35 cellular contexts compared by ENCODE assay signal in the genomic region with DNA sequence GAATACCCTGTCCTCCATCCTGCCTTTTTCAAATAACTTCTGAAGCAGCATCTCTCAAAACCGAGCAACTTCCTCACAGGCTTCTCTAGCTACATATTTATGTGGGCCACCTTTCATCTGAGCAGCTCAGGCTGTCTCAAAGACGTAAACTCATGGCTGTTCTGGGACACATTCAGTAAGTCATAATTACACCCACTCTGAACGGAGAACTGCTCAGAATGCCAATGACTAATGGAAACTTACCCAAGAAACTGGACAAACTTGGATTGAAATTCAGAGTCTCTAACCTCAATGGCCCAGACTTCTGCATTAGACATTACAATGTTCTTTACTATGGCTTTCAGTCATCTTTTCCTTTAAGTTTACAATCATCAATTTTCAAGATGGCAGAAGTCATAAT.
A peak's percentile ranks its signal among the peaks of the same experiment; 100 is the strongest.
DNase-seq lines count a peak whose midpoint lies in the region; ATAC-seq, FAIRE-seq and TF ChIP-seq lines count a peak whose summit lies in the region.
"Had no signal": no experiment of that assay in that cellular context is flagged by ENCODE, and none has a peak within 500 bp of the region (broad histone marks: within the 10 kb centered on the region; RNA-seq: fewer than 3 reads in every experiment).

No MANE protein-coding gene starts in this region.

- no peak overlapping the region for H3K4me2 ChIP-seq in IMR-90 (ENCODE audit: low read depth, low read length)
- peak overlapping the region; percentile 76 for H3K4me2 ChIP-seq in astrocyte (ENCODE audit: low read length)
- H3K4me2 ChIP-seq in smooth muscle cell: peak overlapping the region; percentile 69
- H3K4me2 ChIP-seq: BLaER1, PC-9 had no signal

- POLR2A ChIA-PET in IMR-90 (lab: Charles Lee; ENCODE audit: unreplicated experiment): no interaction called here

- H3K4ac ChIP-seq in IMR-90 (ENCODE audit: low read depth, low read length): no peak overlapping the region

- intact Hi-C loops in IMR-90 (cut with micrococcal nuclease) (no loop called here), sigmoid colon (cut with DNase I) (no loop called here), esophagus muscularis mucosa (cut with DNase I) (no loop called here), left ventricle myocardium superior (cut with micrococcal nuclease) (no loop called here)

- WGBS in IMR-90 (ENCODE audit: extremely low coverage in 2 of 2, insufficient read length in 1 of 2), 2 experiments: 38% methylated on average over 1 of the region's 3 CpGs; no CpG with 5 or more reads in 1 of the 2 experiments
- WGBS in smooth muscle cell (ENCODE audit: low lambda C conversion rate): 26% methylated on average over 3 of the region's 3 CpGs
- 84 to 85% methylated on average over 3 of the region's 3 CpGs for WGBS in sigmoid colon, 2 donors
- 81% methylated on average over 3 of the region's 3 CpGs for WGBS in esophagus muscularis mucosa

- no peak overlapping the region for H4K5ac ChIP-seq in IMR-90 (ENCODE audit: low read depth, low read length)

- TF ChIP-seq EP300 in sigmoid colon (IDR thresholded peaks at IDR 0.05): no peak
- TF ChIP-seq EP300 in esophagus muscularis mucosa (IDR thresholded peaks at IDR 0.05): no peak

- no peak overlapping the region for H4K91ac ChIP-seq in IMR-90 (ENCODE audit: insufficient read depth, low read depth, low read length)

- no peak overlapping the region for H2AFZ ChIP-seq in IMR-90 (replicated peaks; ENCODE audit: low read length, poor library complexity)
- H2AFZ ChIP-seq in astrocyte (ENCODE audit: low read depth, low read length): no peak overlapping the region
- no peak overlapping the region for H2AFZ ChIP-seq in smooth muscle cell (ENCODE audit: low read depth)
- H2AFZ ChIP-seq: PC-9 had no signal

- TF ChIP-seq CTCF in IMR-90 (conservative IDR thresholded peaks at IDR 0.05; ENCODE audit: low read depth, low read length) (no peak), astrocyte (IDR thresholded peaks at IDR 0.05; ENCODE audit: insufficient read depth, low read depth, low read length) (no peak), smooth muscle cell (IDR thresholded peaks at IDR 0.05; ENCODE audit: borderline replicate concordance, insufficient read depth, poor library complexity, severe bottlenecking) (no peak), sigmoid colon (IDR thresholded peaks at IDR 0.05) (no peak), esophagus muscularis mucosa (IDR thresholded peaks at IDR 0.05) (no peak), mesothelial cell of epicardium (IDR thresholded peaks at IDR 0.05; ENCODE audit: unreplicated experiment) (no peak)

- no peak overlapping the region for H2BK5ac ChIP-seq in IMR-90 (ENCODE audit: low read depth, low read length, poor library complexity, severe bottlenecking)

- DNase-seq in IMR-90 (peak; percentile 7), astrocyte (ENCODE audit: low read depth) (peak; percentile 92), glomerular visceral epithelial cell (ENCODE audit: extremely low spot score) (peak; percentile 32), smooth muscle cell (lab: John Stamatoyannopoulos, UW; ENCODE audit: unreplicated experiment) (no peak), sigmoid colon (no peak), esophagus muscularis mucosa (ENCODE audit: extremely low spot score) (no peak), mesothelial cell of epicardium (ENCODE audit: low spot score in 2 of 2, unreplicated experiment in 2 of 2) (no peak), left ventricle myocardium superior (no peak)
- DNase-seq: ACHN; activated CD4-positive, alpha-beta memory T cell treated with anti-CD3 and anti-CD28 coated beads, Interleukin-2, amount 10 ng/mL, durations not matched to agents 7 days and 5 days; activated CD4-positive, CD25-positive, alpha-beta regulatory T cell treated with anti-CD3 and anti-CD28 coated beads, Interleukin-2, amount 50 U/mL, for 72 hours; activated CD8-positive, alpha-beta memory T cell treated with anti-CD3 and anti-CD28 coated beads, Interleukin-2, amount 50 U/mL, for 4 hours; activated naive CD4-positive, alpha-beta T cell treated with anti-CD3 and anti-CD28 coated beads for 36 hours; adrenal gland; DMS 273 treated with DMSO at 0.1 percent for 48 hours; effector CD4-positive, alpha-beta T cell; heart left ventricle; KBM-7; kidney; lower lobe of right lung; NCI-H1436; NCI-H2081; NCI-H2227 treated with DMSO at 0.1 percent for 48 hours; NCI-H526 treated with DMSO at 0.1 percent for 48 hours; pancreas; PC-9; stimulated activated CD4-positive, alpha-beta T cell treated with anti-CD3 and anti-CD28 coated beads, Interleukin-4, amount 100 ng/mL, for 1 hour; T-helper 2 cell; transverse colon had no signal

- H3K9me1 ChIP-seq in IMR-90 (ENCODE audit: insufficient read depth, low read length): no peaks in the 10 kb centered on the region

- H3K36me3 Mint-ChIP-seq in astrocyte (ENCODE audit: low read depth, unreplicated experiment) (peaks cover 2% of the 10 kb centered on the region), mesothelial cell of epicardium (no peaks in the 10 kb centered on the region)

- in situ Hi-C loops in IMR-90 (cut with MboI; ENCODE audit: low sequenced_read_pairs): no loop called here

- H3K27me3 ChIP-seq in IMR-90 (ENCODE audit: control insufficient read depth, insufficient read depth, low read length): no peaks in the 10 kb centered on the region
- H3K27me3 ChIP-seq in astrocyte (ENCODE audit: insufficient read depth, low read length): no peaks in the 10 kb centered on the region
- H3K27me3 ChIP-seq in smooth muscle cell (ENCODE audit: low read depth): no peaks in the 10 kb centered on the region
- H3K27me3 ChIP-seq in sigmoid colon: no peaks in the 10 kb centered on the region
- no peaks in the 10 kb centered on the region for H3K27me3 ChIP-seq in esophagus muscularis mucosa
- H3K27me3 ChIP-seq: adrenal gland, BLaER1, breast epithelium, heart left ventricle, pancreas, transverse colon had no signal

- BruUV-seq in IMR-90 (replicated peaks; lab: Mats Ljungman, UMichigan): no TSS peak

- H2BK15ac ChIP-seq in IMR-90 (ENCODE audit: low read depth, low read length): no peak overlapping the region

- H3K4me1 ChIP-seq in IMR-90 (ENCODE audit: control insufficient read depth, insufficient read depth, low read length) (no peaks in the 10 kb centered on the region), astrocyte (ENCODE audit: insufficient read depth, low read length) (peaks cover 19% of the 10 kb centered on the region), smooth muscle cell (ENCODE audit: low read depth) (peaks cover 4% of the 10 kb centered on the region), sigmoid colon (no peaks in the 10 kb centered on the region), esophagus muscularis mucosa (no peaks in the 10 kb centered on the region)
- H3K4me1 ChIP-seq: adrenal gland, BLaER1, breast epithelium, heart left ventricle, lower lobe of right lung, pancreas, transverse colon had no signal

- no peak overlapping the region for H2BK20ac ChIP-seq in IMR-90 (ENCODE audit: low read depth, low read length)

- H3K4me3 Mint-ChIP-seq in astrocyte (ENCODE audit: unreplicated experiment): no peak overlapping the region
- no peak overlapping the region for H3K4me3 Mint-ChIP-seq in mesothelial cell of epicardium
- H3K4me3 Mint-ChIP-seq: activated CD4-positive, alpha-beta memory T cell treated with anti-CD3 and anti-CD28 coated beads, Interleukin-2, amount 10 ng/mL, durations not matched to agents 7 days and 5 days; activated naive CD4-positive, alpha-beta T cell treated with anti-CD3 and anti-CD28 coated beads for 36 hours; activated T-helper 1 cell treated with anti-CD3 and anti-CD28 coated beads, Interleukin-12 subunit alpha, Interleukin-12 subunit beta, Interleukin-2, Interleukin-4 antibody, amounts not matched to agents 30 ng/mL and 10 ng/mL and 1 ng/mL, durations not matched to agents 14 hours and 24 hours and 36 hours had no signal

- H2AK5ac ChIP-seq in IMR-90 (ENCODE audit: low read depth, low read length): no peak overlapping the region

- H4K8ac ChIP-seq in IMR-90 (ENCODE audit: low read depth in 2 of 2, low read length in 2 of 2): no peak overlapping the region

- H3F3A ChIP-seq in smooth muscle cell (ENCODE audit: low read depth): no peaks in the 10 kb centered on the region

- dilution Hi-C loops in IMR-90 (cut with HindIII; ENCODE audit: low sequenced_read_pairs, unreplicated experiment): no loop called here

- H3K36me3 ChIP-seq in IMR-90 (ENCODE audit: control insufficient read depth, insufficient read depth, low read length) (no peaks in the 10 kb centered on the region), astrocyte (ENCODE audit: insufficient read depth, low read length) (no peaks in the 10 kb centered on the region), smooth muscle cell (ENCODE audit: low read depth) (no peaks in the 10 kb centered on the region), sigmoid colon (no peaks in the 10 kb centered on the region), esophagus muscularis mucosa (no peaks in the 10 kb centered on the region)
- H3K36me3 ChIP-seq: adrenal gland, BLaER1, breast epithelium, heart left ventricle, lower lobe of right lung, pancreas, transverse colon had no signal

- no peaks in the 10 kb centered on the region for H3K79me1 ChIP-seq in IMR-90 (ENCODE audit: low read depth in 1 of 2, low read length in 2 of 2)

- H3K4me1 Mint-ChIP-seq in astrocyte (ENCODE audit: low read depth, unreplicated experiment): peaks cover 40% of the 10 kb centered on the region
- no peaks in the 10 kb centered on the region for H3K4me1 Mint-ChIP-seq in mesothelial cell of epicardium
- H3K4me1 Mint-ChIP-seq: activated CD4-positive, alpha-beta memory T cell treated with anti-CD3 and anti-CD28 coated beads, Interleukin-2, amount 10 ng/mL, durations not matched to agents 7 days and 5 days had no signal

- ATAC-seq in IMR-90 (ENCODE audit: low read depth) (no peak), left ventricle myocardium superior (no peak)
- ATAC-seq: heart left ventricle, lower lobe of right lung, pancreas, Right ventricle myocardium inferior had no signal

- H3K27me3 Mint-ChIP-seq in astrocyte (ENCODE audit: low read depth, unreplicated experiment) (peaks cover 2% of the 10 kb centered on the region), mesothelial cell of epicardium (ENCODE audit: low read depth) (peaks cover 11% of the 10 kb centered on the region)
- H3K27me3 Mint-ChIP-seq: activated CD4-positive, alpha-beta memory T cell treated with anti-CD3 and anti-CD28 coated beads, Interleukin-2, amount 10 ng/mL, durations not matched to agents 7 days and 5 days had no signal

- H3K79me2 ChIP-seq in astrocyte (ENCODE audit: insufficient read depth, low read length): no peaks in the 10 kb centered on the region
- no peaks in the 10 kb centered on the region for H3K79me2 ChIP-seq in smooth muscle cell (ENCODE audit: low read depth)

- no peak for TF ChIP-seq RAD21 in IMR-90 (IDR thresholded peaks at IDR 0.05; ENCODE audit: low read length)

- H3K9me3 Mint-ChIP-seq in astrocyte (ENCODE audit: unreplicated experiment) (peaks cover 2% of the 10 kb centered on the region), mesothelial cell of epicardium (peaks cover 18% of the 10 kb centered on the region)

- H3K9me3 ChIP-seq in IMR-90 (ENCODE audit: control insufficient read depth, insufficient read depth, low read length) (peaks cover 4% of the 10 kb centered on the region; the same call in 1 of the 2 replicates), astrocyte (ENCODE audit: insufficient read depth, low read depth, low read length) (no peaks in the 10 kb centered on the region), smooth muscle cell (replicated peaks; ENCODE audit: low read depth) (no peaks in the 10 kb centered on the region), sigmoid colon (peaks cover 0 to 2% (median 0%) of the 10 kb centered on the region in 4 donors), esophagus muscularis mucosa (no peaks in the 10 kb centered on the region)
- H3K9me3 ChIP-seq: adrenal gland, breast epithelium, lower lobe of right lung, pancreas, transverse colon had no signal

- H3K27ac ChIP-seq in IMR-90 (ENCODE audit: insufficient read depth, low read length): no peak overlapping the region
- peak overlapping the region; percentile 77 for H3K27ac ChIP-seq in astrocyte (ENCODE audit: low read depth, low read length)
- peak overlapping the region; percentile 91 for H3K27ac ChIP-seq in smooth muscle cell (ENCODE audit: low read depth)
- no peak overlapping the region for H3K27ac ChIP-seq in sigmoid colon
- no peak overlapping the region for H3K27ac ChIP-seq in esophagus muscularis mucosa (replicated peaks in 1 of 4)
- H3K27ac ChIP-seq: adrenal gland, BLaER1, breast epithelium, heart left ventricle, lower lobe of right lung, pancreas, PC-9, transverse colon had no signal

- H4K20me1 ChIP-seq in IMR-90 (ENCODE audit: insufficient read depth, low read length): no peaks in the 10 kb centered on the region; the same call in 1 of the 2 replicates
- H4K20me1 ChIP-seq in astrocyte (ENCODE audit: insufficient read depth, low read length): no peaks in the 10 kb centered on the region
- no peaks in the 10 kb centered on the region for H4K20me1 ChIP-seq in smooth muscle cell (ENCODE audit: low read depth)
- H4K20me1 ChIP-seq: BLaER1 had no signal

- no peak overlapping the region for H3K14ac ChIP-seq in IMR-90 (replicated peaks; ENCODE audit: low read depth, low read length)

- peak; percentile 34 for FAIRE-seq in astrocyte (lab: Jason Lieb, UNC)
- FAIRE-seq: GM18507, H54, kidney, pancreas had no signal

- H3K9ac ChIP-seq in IMR-90 (ENCODE audit: low read depth, low read length): no peak overlapping the region
- peak overlapping the region; percentile 43 for H3K9ac ChIP-seq in astrocyte (ENCODE audit: low read length)
- peak overlapping the region; percentile 64 for H3K9ac ChIP-seq in smooth muscle cell (ENCODE audit: low read depth)
- H3K9ac ChIP-seq: BLaER1 had no signal

- no peak overlapping the region for H3K18ac ChIP-seq in IMR-90 (ENCODE audit: low read depth, low read length)

- TF ChIP-seq POLR2A in IMR-90 (IDR thresholded peaks at IDR 0.05; ENCODE audit: low read depth, low read length) (no peak), sigmoid colon (IDR thresholded peaks at IDR 0.05) (no peak), esophagus muscularis mucosa (IDR thresholded peaks at IDR 0.05; ENCODE audit: low read depth) (no peak)

- no peak overlapping the region for H2BK120ac ChIP-seq in IMR-90 (ENCODE audit: low read depth, low read length)

- H3K4me3 ChIP-seq in IMR-90 (ENCODE audit: insufficient read depth, low read depth, low read length): no peak overlapping the region
- no peak overlapping the region for H3K4me3 ChIP-seq in astrocyte (ENCODE audit: insufficient read depth, low read depth, low read length)
- no peak overlapping the region for H3K4me3 ChIP-seq in smooth muscle cell
- no peak overlapping the region for H3K4me3 ChIP-seq in sigmoid colon
- H3K4me3 ChIP-seq in esophagus muscularis mucosa: no peak overlapping the region
- H3K4me3 ChIP-seq: adrenal gland, BLaER1, breast epithelium, heart left ventricle, lower lobe of right lung, pancreas, PC-9, transverse colon had no signal

- no peak overlapping the region for H3K56ac ChIP-seq in IMR-90 (ENCODE audit: extremely low read depth, insufficient read depth, low read length)

- no peak overlapping the region for H3K23ac ChIP-seq in IMR-90 (ENCODE audit: low read depth, low read length)

- CTCF ChIA-PET in IMR-90 (lab: Yijun Ruan, JAX): no interaction called here

- H3K27ac Mint-ChIP-seq in astrocyte (ENCODE audit: unreplicated experiment) (peak overlapping the region; percentile 84), mesothelial cell of epicardium (no peak overlapping the region)
- H3K27ac Mint-ChIP-seq: activated CD4-positive, alpha-beta memory T cell treated with anti-CD3 and anti-CD28 coated beads, Interleukin-2, amount 10 ng/mL, durations not matched to agents 7 days and 5 days; activated naive CD4-positive, alpha-beta T cell treated with anti-CD3 and anti-CD28 coated beads for 36 hours; activated T-helper 1 cell treated with anti-CD3 and anti-CD28 coated beads, Interleukin-12 subunit alpha, Interleukin-12 subunit beta, Interleukin-2, Interleukin-4 antibody, amounts not matched to agents 30 ng/mL and 10 ng/mL and 1 ng/mL, durations not matched to agents 14 hours and 24 hours and 36 hours had no signal

- no peak overlapping the region for H2AK9ac ChIP-seq in IMR-90 (replicated peaks; ENCODE audit: low read depth, low read length, poor library complexity)

Comparison
In these comparisons a context has a peak if more than half of its experiments do, and no peak if none do; other contexts are left out.
1. DNase-seq: peak in IMR-90 (single experiment), astrocyte (single experiment) and glomerular visceral epithelial cell (single experiment); none in smooth muscle cell (single experiment), sigmoid colon (single experiment), esophagus muscularis mucosa (single experiment), mesothelial cell of epicardium (0 of 2) and left ventricle myocardium superior (single experiment).
2. H3K27ac ChIP-seq: peak in astrocyte (single experiment) and smooth muscle cell (single experiment); none in IMR-90 (single experiment), sigmoid colon (0 of 4) and esophagus muscularis mucosa (0 of 4).